Comparison of ENCODE assay signal across 8 cellular contexts in the genomic region with DNA sequence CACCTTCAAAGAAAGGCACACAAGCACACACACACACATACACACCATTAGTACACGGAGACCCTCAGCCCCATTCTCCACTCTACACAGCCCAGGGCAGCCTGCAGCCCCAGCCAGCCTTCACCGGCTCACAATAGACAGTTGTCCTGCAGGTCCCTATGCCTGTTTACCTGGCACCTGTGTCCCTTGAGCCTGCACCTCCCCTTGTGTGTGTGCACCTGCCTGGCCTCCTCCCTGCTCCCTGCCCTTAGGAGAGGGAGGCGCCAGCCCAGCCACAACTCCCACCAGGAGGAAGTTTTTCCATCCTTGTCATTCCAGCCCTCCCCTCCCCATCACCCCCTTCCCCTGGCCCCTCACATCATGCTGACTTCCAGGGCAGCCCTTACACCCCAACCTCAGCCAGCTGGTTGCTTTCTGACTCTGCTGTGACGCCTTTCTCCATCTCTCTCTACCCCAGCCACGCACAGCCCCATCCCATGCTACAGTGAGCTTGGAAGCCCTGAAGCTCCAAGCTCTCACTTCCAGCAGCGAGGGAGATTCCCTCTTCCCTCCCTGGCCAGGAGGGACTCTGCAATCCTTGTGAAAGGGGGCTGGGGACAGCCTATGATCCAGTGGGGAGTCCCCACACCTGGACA. TPM values are rescaled to one million over a fixed set of nuclear protein-coding genes. Genes with fewer than 3 reads are reported as not detected.
DNase-seq lines count a peak whose midpoint lies in the region; ATAC-seq, FAIRE-seq and TF ChIP-seq lines count a peak whose summit lies in the region.

No MANE protein-coding gene starts in this region.

- no peaks in the 10 kb centered on the region for H3K9me3 Mint-ChIP-seq in astrocyte (ENCODE audit: unreplicated experiment)

- H3K79me1 ChIP-seq in mesendoderm (ENCODE audit: low read length), result peaks cover 27% of the 10 kb centered on the region

- no peak overlapping the region for H4K5ac ChIP-seq in mesendoderm (ENCODE audit: low read length)

- peak overlapping the region; percentile 82 for H3K56ac ChIP-seq in mesendoderm (ENCODE audit: low read length)

- peak overlapping the region; percentile 80 for H2AK5ac ChIP-seq in mesendoderm (ENCODE audit: low read length)

- H2BK5ac ChIP-seq in mesendoderm (ENCODE audit: low read length), result peak overlapping the region; percentile 13

- BruUV-seq in HCT116 (replicated peaks; lab: Mats Ljungman, UMichigan), result no TSS peak

- H3K9me3 ChIP-seq in HCT116 (ENCODE audit: control insufficient read depth in 1 of 2, insufficient read depth in 1 of 2, low read depth in 1 of 2, low read length in 2 of 2), result no peaks in the 10 kb centered on the region
- no peaks in the 10 kb centered on the region for H3K9me3 ChIP-seq in astrocyte (ENCODE audit: insufficient read depth, low read depth, low read length)

- H3K23ac ChIP-seq in mesendoderm (ENCODE audit: low read length), result peak overlapping the region; percentile 37

- CTCF ChIA-PET in HCT116 (lab: Charles Lee), result interaction anchor here (0.9 to 3.6 kb wide), 20 partner anchors 11 to 147 kb away, joined by 3 to 62 read pairs (median 10); a partner anchor contains a TSS

- peak overlapping the region; percentile 94 for H3K4me3 Mint-ChIP-seq in astrocyte (ENCODE audit: unreplicated experiment)

- RAD21 ChIA-PET in HCT116 (lab: Charles Lee; ENCODE audit: low non-redundant PET in 1 of 2, low total read pairs in 2 of 2, uncharacterized antibody in 2 of 2, unreplicated experiment in 2 of 2), result interaction anchor here (0.8 to 2.7 kb wide), 12 partner anchors 11 to 147 kb away, joined by 3 to 27 read pairs (median 7); no protein-coding TSS in a partner anchor

- no peak overlapping the region for H2BK15ac ChIP-seq in mesendoderm (replicated peaks; ENCODE audit: low read depth)

- TF ChIP-seq RAD21 in HCT116 (IDR thresholded peaks at IDR 0.05; ENCODE audit: low read depth), result no peak

- POLR2A ChIA-PET in HCT116 (lab: Charles Lee), result interaction anchor here (0.8 to 3.1 kb wide), 9 partner anchors 10 to 299 kb away, joined by 3 to 22 read pairs (median 6); no protein-coding TSS in a partner anchor

- H3K79me2 ChIP-seq in HCT116 (ENCODE audit: insufficient read depth, low read length) (peaks cover 93% of the 10 kb centered on the region), astrocyte (ENCODE audit: insufficient read depth, low read length) (peaks cover 94% of the 10 kb centered on the region), mesendoderm (ENCODE audit: control insufficient read depth, insufficient read depth, low read length) (peaks cover 56% of the 10 kb centered on the region)

- H3K27ac Mint-ChIP-seq in astrocyte (ENCODE audit: unreplicated experiment), result peak overlapping the region; percentile 79

- H3K27me3 Mint-ChIP-seq in astrocyte (ENCODE audit: low read depth, unreplicated experiment), result no peaks in the 10 kb centered on the region

- H3K4ac ChIP-seq in mesendoderm (ENCODE audit: low read depth, low read length), result no peak overlapping the region

- peaks cover 50% of the 10 kb centered on the region for H3K4me1 Mint-ChIP-seq in astrocyte (ENCODE audit: low read depth, unreplicated experiment)

- peaks cover 63 to 79% of the 10 kb centered on the region in 2 experiments for H3K4me1 ChIP-seq in HCT116 (ENCODE audit: control insufficient read depth in 1 of 2, insufficient read depth in 2 of 2, low read length in 2 of 2)
- H3K4me1 ChIP-seq in astrocyte (ENCODE audit: insufficient read depth, low read length), result peaks cover 62% of the 10 kb centered on the region
- H3K4me1 ChIP-seq in mesendoderm (ENCODE audit: control insufficient read depth, low read depth, low read length), result peaks cover 6% of the 10 kb centered on the region

- no peak overlapping the region for H2BK120ac ChIP-seq in mesendoderm (ENCODE audit: low read depth, low read length)

- no peak for ATAC-seq in HCT116
- no peak for ATAC-seq in GM21723 (IDR thresholded peaks at IDR 0.05; ENCODE audit: unreplicated experiment)
- ATAC-seq in GM19328 (IDR thresholded peaks at IDR 0.05; ENCODE audit: unreplicated experiment), result no peak
- ATAC-seq in HG02571 (IDR thresholded peaks at IDR 0.05; ENCODE audit: unreplicated experiment), result no peak

- no peaks in the 10 kb centered on the region for H3K9me2 ChIP-seq in HCT116 (ENCODE audit: insufficient read depth)

- no peaks in the 10 kb centered on the region for H3K36me3 Mint-ChIP-seq in astrocyte (ENCODE audit: low read depth, unreplicated experiment)

- no peaks in the 10 kb centered on the region for H3K36me3 ChIP-seq in HCT116 (ENCODE audit: control insufficient read depth in 1 of 2, insufficient read depth in 2 of 2, low read length in 2 of 2)
- no peaks in the 10 kb centered on the region for H3K36me3 ChIP-seq in astrocyte (ENCODE audit: insufficient read depth, low read length)
- H3K36me3 ChIP-seq in mesendoderm (ENCODE audit: control insufficient read depth, insufficient read depth, low read length), result no peaks in the 10 kb centered on the region

- H3K4me3 ChIP-seq in HCT116 (replicated peaks in 1 of 2; ENCODE audit: low read depth in 1 of 2, low read length in 2 of 2) (peak overlapping the region; percentile 12 to 98; a peak in 3 of 4 replicates), astrocyte (ENCODE audit: insufficient read depth, low read depth, low read length) (peak overlapping the region; percentile 95), mesendoderm (ENCODE audit: low read length) (no peak overlapping the region)

- peaks cover 19% of the 10 kb centered on the region; the same call in 1 of the 2 replicates for H4K20me1 ChIP-seq in HCT116 (ENCODE audit: insufficient read depth)
- peaks cover 80% of the 10 kb centered on the region for H4K20me1 ChIP-seq in astrocyte (ENCODE audit: insufficient read depth, low read length)

- H3K27ac ChIP-seq in 22Rv1, result peak overlapping the region; percentile 44; the same call in 1 of the 2 replicates
- peak overlapping the region; percentile 95 for H3K27ac ChIP-seq in HCT116 (ENCODE audit: low read depth, low read length)
- peak overlapping the region; percentile 33 for H3K27ac ChIP-seq in astrocyte (ENCODE audit: low read depth, low read length)
- no peak overlapping the region for H3K27ac ChIP-seq in mesendoderm (ENCODE audit: low read depth, low read length)

- H3K18ac ChIP-seq in mesendoderm (ENCODE audit: low read length), result no peak overlapping the region

- H3K9ac ChIP-seq in HCT116 (ENCODE audit: low read length), result peak overlapping the region; percentile 100
- H3K9ac ChIP-seq in astrocyte (ENCODE audit: low read length), result peak overlapping the region; percentile 91
- H3K9ac ChIP-seq in mesendoderm (ENCODE audit: low read length), result peak overlapping the region; percentile 69

- no peak for TF ChIP-seq POLR2A in HCT116 (IDR thresholded peaks at IDR 0.05; ENCODE audit: borderline replicate concordance, extremely low read depth, insufficient read depth, insufficient read length)

- DNase-seq in HCT116 (ENCODE audit: low read depth, low spot score) (no peak), astrocyte (ENCODE audit: low read depth) (no peak), mesendoderm (no peak), CD1c-positive myeloid dendritic cell (ENCODE audit: extremely low spot score) (no peak)

- TF ChIP-seq CTCF in 22Rv1 (IDR thresholded peaks at IDR 0.05) (no peak), HCT116 (IDR thresholded peaks at IDR 0.05 in 2 of 3, conservative IDR thresholded peaks at IDR 0.05 in 1 of 3; ENCODE audit: borderline replicate concordance in 1 of 3, insufficient read depth in 1 of 3, low read depth in 2 of 3, low read length in 2 of 3) (no peak), astrocyte (IDR thresholded peaks at IDR 0.05; ENCODE audit: insufficient read depth, low read depth, low read length) (no peak)

- intact Hi-C loops in HCT116 (cut with micrococcal nuclease), result loop anchor here (1.0 to 2.0 kb wide), 3 partner anchors 45 to 161 kb away; no protein-coding TSS in a partner anchor

- no peak overlapping the region for H4K8ac ChIP-seq in mesendoderm (ENCODE audit: low read depth, low read length)

- peak overlapping the region; percentile 100 for H3K4me2 ChIP-seq in HCT116 (ENCODE audit: low read length)
- H3K4me2 ChIP-seq in astrocyte (ENCODE audit: low read length), result peak overlapping the region; percentile 90
- peak overlapping the region; percentile 30 for H3K4me2 ChIP-seq in mesendoderm (ENCODE audit: low read length)

- no peak overlapping the region for H2AFZ ChIP-seq in HCT116 (ENCODE audit: low read depth, low read length, poor library complexity, severe bottlenecking)
- H2AFZ ChIP-seq in astrocyte (ENCODE audit: low read depth, low read length), result no peak overlapping the region

- H3K27me3 ChIP-seq in HCT116 (ENCODE audit: insufficient read depth, low read length) (no peaks in the 10 kb centered on the region), astrocyte (ENCODE audit: insufficient read depth, low read length) (no peaks in the 10 kb centered on the region), mesendoderm (ENCODE audit: insufficient read depth, low read length, poor library complexity) (no peaks in the 10 kb centered on the region)

- no CpG with 5 or more reads among the region's 6 CpGs for WGBS in mesendoderm (ENCODE audit: extremely low coverage, insufficient coverage, low lambda C conversion rate)

- FAIRE-seq in astrocyte (lab: Jason Lieb, UNC), result no peak

TF ChIP-seq in HCT116, 20 proteins besides CTCF, POLR2A, EP300 and RAD21 (continues in another document):
- TF ChIP-seq TCF7L2 (IDR thresholded peaks at IDR 0.05; ENCODE audit: borderline replicate concordance, extremely low read depth, insufficient read depth, insufficient read length), result no peak

RNA-seq across cellular contexts. Expression of a gene that starts 4.4 kb away (rescaled TPM):
- total RNA-seq in HCT116 (2021; ENCODE audit: unreplicated experiment) (239 TPM), astrocyte (305 and 378 TPM in 2 replicates)
- 99.3 and 137 TPM in 2 replicates for polyA plus RNA-seq in HCT116 (2012)
- polyA plus RNA-seq in mesendoderm (2013, experiment 1 of 2), result 4.2 TPM
- polyA plus RNA-seq in mesendoderm (2013, experiment 2 of 2), result 3.9 TPM

RNA-seq across cellular contexts. Expression of a gene that starts 31.5 kb away (rescaled TPM):
- total RNA-seq in HCT116 (2021; ENCODE audit: unreplicated experiment), result 1,901 TPM
- polyA plus RNA-seq in HCT116 (2012), result 2,991 and 3,021 TPM in 2 replicates
- total RNA-seq in astrocyte, result 1,185 and 1,298 TPM in 2 replicates
- polyA plus RNA-seq in mesendoderm (2013, experiment 1 of 2), result 1,142 TPM
- polyA plus RNA-seq in mesendoderm (2013, experiment 2 of 2), result 1,164 TPM

RNA-seq across cellular contexts. Expression of a gene that starts 49.1 kb away (rescaled TPM):
- total RNA-seq in HCT116 (2021; ENCODE audit: unreplicated experiment), result 49.0 TPM
- polyA plus RNA-seq in HCT116 (2012), result 23.7 and 25.5 TPM in 2 replicates
- 16.8 and 18.3 TPM in 2 replicates for total RNA-seq in astrocyte
- 12.7 TPM for polyA plus RNA-seq in mesendoderm (2013, experiment 1 of 2)
- 13.0 TPM for polyA plus RNA-seq in mesendoderm (2013, experiment 2 of 2)

RNA-seq across cellular contexts. Expression of a gene that starts 59.4 kb away (rescaled TPM):
- total RNA-seq in HCT116 (2021; ENCODE audit: unreplicated experiment) (98.9 TPM), astrocyte (123 and 136 TPM in 2 replicates)
- polyA plus RNA-seq in HCT116 (2012), result 61.2 and 68.3 TPM in 2 replicates
- 75.0 TPM for polyA plus RNA-seq in mesendoderm (2013, experiment 1 of 2)
- polyA plus RNA-seq in mesendoderm (2013, experiment 2 of 2), result 74.7 TPM

Comparison
In these comparisons a context has a peak if more than half of its experiments do, and no peak if none do; other contexts are left out.
1. H3K4me2 ChIP-seq: peak in every context shown above with its lines; median percentile 100 in HCT116; 90 in astrocyte; 30 in mesendoderm.